Comparison of ENCODE assay signal across 8 cellular contexts in genomic region chr18:9455718-9456511, GRCh38.
"Had no signal": no experiment of that assay in that cellular context is flagged by ENCODE, and none has a peak within 500 bp of the region (broad histone marks: within the 10 kb centered on the region; RNA-seq: fewer than 3 reads in every experiment).

No MANE protein-coding gene starts in this region.

- ATAC-seq: GM23338 had no signal

- H3K4me2 ChIP-seq: GM23338 had no signal

- FAIRE-seq: H1, H54, HTR-8/SVneo had no signal

- H3K4me3 ChIP-seq: GM23338 had no signal

- H3K4me1 Mint-ChIP-seq: GM23338 had no signal

- H3K4me3 Mint-ChIP-seq: GM23338, H9 had no signal

- DNase-seq: H9, HCEC 1CT, IMR-90, KBM-7 had no signal

- H2AFZ ChIP-seq: GM23338 had no signal

- H3K27ac Mint-ChIP-seq: GM23338, H9 had no signal
